5 cellular contexts compared by ENCODE assay signal in genomic region chr10:13242260-13242659, GRCh38. TPM values are rescaled to one million over a fixed set of nuclear protein-coding genes. Genes with fewer than 3 reads are reported as not detected.
"Had no signal": no experiment of that assay in that cellular context is flagged by ENCODE, and none has a peak within 500 bp of the region (broad histone marks: within the 10 kb centered on the region; RNA-seq: fewer than 3 reads in every experiment).

No MANE protein-coding gene starts in this region.

RNA-seq across cellular contexts. Expression of gene UCMA, which starts 8.1 kb away (rescaled TPM):
- total RNA-seq: GM23248, H4, H7, H9, HFFc6 had no signal
- polyA plus RNA-seq: GM23248 had no signal
